Comparison of ENCODE assay signal across 11 cellular contexts in genomic region chr20:8431538-8432434, GRCh38.
DNase-seq lines count a peak whose midpoint lies in the region; ATAC-seq and TF ChIP-seq lines count a peak whose summit lies in the region.
"Had no signal": no experiment of that assay in that cellular context is flagged by ENCODE, and none has a peak within 500 bp of the region (broad histone marks: within the 10 kb centered on the region; RNA-seq: fewer than 3 reads in every experiment).

No MANE protein-coding gene starts in this region.

- no peak overlapping the region for H3K4me3 Mint-ChIP-seq in osteocyte (ENCODE audit: unreplicated experiment)
- H3K4me3 Mint-ChIP-seq in activated naive CD8-positive, alpha-beta T cell treated with anti-CD3 and anti-CD28 coated beads for 36 hours = no peak overlapping the region

- peak overlapping the region; percentile 2 for H3K27ac Mint-ChIP-seq in osteocyte (ENCODE audit: unreplicated experiment)
- H3K27ac Mint-ChIP-seq in activated naive CD8-positive, alpha-beta T cell treated with anti-CD3 and anti-CD28 coated beads for 36 hours = no peak overlapping the region

- no peaks in the 10 kb centered on the region for H3K9me3 Mint-ChIP-seq in osteocyte (ENCODE audit: unreplicated experiment)
- no peaks in the 10 kb centered on the region for H3K9me3 Mint-ChIP-seq in activated naive CD8-positive, alpha-beta T cell treated with anti-CD3 and anti-CD28 coated beads for 36 hours

- no peak for TF ChIP-seq CTCF in HFF-Myc (IDR thresholded peaks at IDR 0.05; ENCODE audit: low read depth, low read length, missing control alignments)
- TF ChIP-seq CTCF in osteocyte (IDR thresholded peaks at IDR 0.05) = no peak

- H3K4me3 ChIP-seq in HFF-Myc (replicated peaks; ENCODE audit: low read depth, low read length) = no peak overlapping the region
- H3K4me3 ChIP-seq: left lung had no signal

- no peak for ATAC-seq in GM18511 (IDR thresholded peaks at IDR 0.05; ENCODE audit: unreplicated experiment)
- ATAC-seq: left lung had no signal

- H3K4me1 Mint-ChIP-seq in osteocyte (ENCODE audit: unreplicated experiment) = peaks cover 16% of the 10 kb centered on the region
- no peaks in the 10 kb centered on the region for H3K4me1 Mint-ChIP-seq in activated naive CD8-positive, alpha-beta T cell treated with anti-CD3 and anti-CD28 coated beads for 36 hours

- H3K36me3 Mint-ChIP-seq in osteocyte (ENCODE audit: unreplicated experiment) = no peaks in the 10 kb centered on the region
- no peaks in the 10 kb centered on the region for H3K36me3 Mint-ChIP-seq in activated naive CD8-positive, alpha-beta T cell treated with anti-CD3 and anti-CD28 coated beads for 36 hours

- DNase-seq in HFF-Myc (ENCODE audit: extremely low read depth, low read depth) (peak; percentile 63), NCI-H774 (lab: John Stamatoyannopoulos, UW) (peak; percentile 49), glomerular visceral epithelial cell (ENCODE audit: extremely low spot score) (peak; percentile 68), osteocyte (ENCODE audit: extremely low spot score, unreplicated experiment) (no peak), ecto neural progenitor cell (ENCODE audit: low spot score) (no peak)
- DNase-seq in activated naive CD8-positive, alpha-beta T cell treated with anti-CD3 and anti-CD28 coated beads for 36 hours = no peak
- no peak for DNase-seq in activated CD8-positive, alpha-beta memory T cell treated with anti-CD3 and anti-CD28 coated beads, Interleukin-2, amount 50 U/mL, for 4 hours
- DNase-seq: left lung; stimulated activated CD4-positive, alpha-beta T cell treated with anti-CD3 and anti-CD28 coated beads, Interleukin-15, amount 100 ng/mL, for 24 hours; T-helper 1 cell had no signal

- H3K27me3 Mint-ChIP-seq in osteocyte (ENCODE audit: unreplicated experiment) = no peaks in the 10 kb centered on the region
- H3K27me3 Mint-ChIP-seq in activated naive CD8-positive, alpha-beta T cell treated with anti-CD3 and anti-CD28 coated beads for 36 hours = no peaks in the 10 kb centered on the region

Comparison
In these comparisons a context has a peak if more than half of its experiments do, and no peak if none do; other contexts are left out.
1. DNase-seq: peak in HFF-Myc (single experiment), NCI-H774 (single experiment) and glomerular visceral epithelial cell (single experiment); none in osteocyte (single experiment), activated naive CD8-positive, alpha-beta T cell treated with anti-CD3 and anti-CD28 coated beads for 36 hours (single experiment), activated CD8-positive, alpha-beta memory T cell treated with anti-CD3 and anti-CD28 coated beads, Interleukin-2, amount 50 U/mL, for 4 hours (single experiment) and ecto neural progenitor cell (single experiment).